Comparison of ENCODE assay signal across 10 cellular contexts in the genomic region with DNA sequence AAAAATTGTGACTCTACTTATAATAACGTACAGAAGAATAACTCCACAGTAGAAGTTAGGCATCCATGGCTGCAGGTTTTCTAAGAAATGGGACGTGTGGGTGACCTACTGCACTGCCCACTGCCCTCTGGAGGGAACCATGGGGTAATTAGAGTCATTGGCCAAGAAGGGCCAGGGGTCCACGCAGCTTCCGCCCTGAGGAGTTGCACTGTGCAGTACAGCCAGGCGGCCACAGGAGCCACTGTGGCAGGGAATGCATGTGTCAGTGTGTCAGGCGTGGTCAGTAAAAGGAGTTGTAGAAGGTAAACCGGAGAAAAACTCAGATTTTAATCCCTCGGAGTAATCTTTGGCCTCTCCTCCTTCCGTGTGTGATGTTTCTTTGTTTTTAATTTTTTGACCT. TPM values are rescaled to one million over a fixed set of nuclear protein-coding genes. Genes with fewer than 3 reads are reported as not detected.
DNase-seq lines count a peak whose midpoint lies in the region; ATAC-seq, FAIRE-seq and TF ChIP-seq lines count a peak whose summit lies in the region.
"Had no signal": no experiment of that assay in that cellular context is flagged by ENCODE, and none has a peak within 500 bp of the region (broad histone marks: within the 10 kb centered on the region; RNA-seq: fewer than 3 reads in every experiment).

No MANE protein-coding gene starts in this region.

- intact Hi-C loops in cardiac septum (cut with DNase I) (no loop called here), natural killer cell (cut with micrococcal nuclease) (no loop called here)

- H3K79me2 ChIP-seq in keratinocyte (ENCODE audit: control insufficient read depth, insufficient read depth, low read length) = peaks cover 78% of the 10 kb centered on the region

- H3K4me1 ChIP-seq in right atrium auricular region = peaks cover 0 to 30% of the 10 kb centered on the region in 2 donors
- peaks cover 14% of the 10 kb centered on the region for H3K4me1 ChIP-seq in keratinocyte (ENCODE audit: control insufficient read depth, extremely low read depth, insufficient read depth, low read length)

- H2AFZ ChIP-seq in keratinocyte (ENCODE audit: control insufficient read depth, low read length) = no peak overlapping the region

- H3K27me3 ChIP-seq in right atrium auricular region (no peaks in the 10 kb centered on the region), keratinocyte (ENCODE audit: control insufficient read depth, extremely low read depth, insufficient read depth, low read length) (no peaks in the 10 kb centered on the region)

- H3K9me1 ChIP-seq in keratinocyte (ENCODE audit: control insufficient read depth, extremely low read depth, insufficient read depth, low read length) = peaks cover 2% of the 10 kb centered on the region

- H3K9me3 Mint-ChIP-seq in activated naive CD4-positive, alpha-beta T cell treated with anti-CD3 and anti-CD28 coated beads, Interleukin-2, amount 10 ng/mL, durations not matched to agents 7 days and 5 days = peaks cover 5% of the 10 kb centered on the region
- no peaks in the 10 kb centered on the region for H3K9me3 Mint-ChIP-seq in natural killer cell

- H3K4me2 ChIP-seq in keratinocyte (ENCODE audit: control insufficient read depth, extremely low read depth, insufficient read depth, low read depth, low read length) = no peak overlapping the region

- ATAC-seq in HG03432 (IDR thresholded peaks at IDR 0.05; ENCODE audit: unreplicated experiment) (no peak), natural killer cell (no peak)

- DNase-seq in cardiac septum (ENCODE audit: low spot score) = peak; percentile 71
- no peak for DNase-seq in right atrium auricular region (ENCODE audit: low spot score)
- no peak for DNase-seq in activated naive CD4-positive, alpha-beta T cell treated with anti-CD3 and anti-CD28 coated beads, Interleukin-2, amount 10 ng/mL, durations not matched to agents 7 days and 5 days
- DNase-seq in keratinocyte (ENCODE audit: low read depth, low spot score) = no peak
- peak; percentile 19 for DNase-seq in urothelium cell line (ENCODE audit: low spot score)
- DNase-seq in GOT3 (lab: John Stamatoyannopoulos, UW) = no peak
- DNase-seq in natural killer cell = no peak

- H3K4me3 Mint-ChIP-seq in activated naive CD4-positive, alpha-beta T cell treated with anti-CD3 and anti-CD28 coated beads, Interleukin-2, amount 10 ng/mL, durations not matched to agents 7 days and 5 days = no peak overlapping the region
- H3K4me3 Mint-ChIP-seq in natural killer cell = no peak overlapping the region
- H3K4me3 Mint-ChIP-seq: CD14-positive monocyte had no signal

- H3K27me3 Mint-ChIP-seq in activated naive CD4-positive, alpha-beta T cell treated with anti-CD3 and anti-CD28 coated beads, Interleukin-2, amount 10 ng/mL, durations not matched to agents 7 days and 5 days = no peaks in the 10 kb centered on the region
- no peaks in the 10 kb centered on the region for H3K27me3 Mint-ChIP-seq in natural killer cell (ENCODE audit: low read depth in 2 of 2)

- peak overlapping the region; percentile 91 for H3K27ac Mint-ChIP-seq in activated naive CD4-positive, alpha-beta T cell treated with anti-CD3 and anti-CD28 coated beads, Interleukin-2, amount 10 ng/mL, durations not matched to agents 7 days and 5 days
- peak overlapping the region in 1 of 2 donors; percentile 7 for H3K27ac Mint-ChIP-seq in natural killer cell
- H3K27ac Mint-ChIP-seq: CD14-positive monocyte had no signal

- TF ChIP-seq CTCF in right atrium auricular region (IDR thresholded peaks at IDR 0.05) = no peak
- peak in 1 of 3 experiments; percentile 22 for TF ChIP-seq CTCF in keratinocyte (optimal IDR thresholded peaks at IDR 0.05 in 1 of 3, IDR thresholded peaks at IDR 0.05 in 1 of 3, conservative IDR thresholded peaks at IDR 0.05 in 1 of 3; ENCODE audit: extremely low read depth in 1 of 3, insufficient read depth in 2 of 3, low read length in 3 of 3)
- TF ChIP-seq CTCF in natural killer cell (IDR thresholded peaks at IDR 0.05) = no peak

- H3K36me3 ChIP-seq in right atrium auricular region (no peaks in the 10 kb centered on the region), keratinocyte (ENCODE audit: control insufficient read depth in 2 of 2, extremely low read depth in 1 of 2, insufficient read depth in 2 of 2, low read length in 2 of 2) (peaks cover 7 to 8% of the 10 kb centered on the region in 2 experiments)

- H3K4me3 ChIP-seq in right atrium auricular region = no peak overlapping the region
- no peak overlapping the region for H3K4me3 ChIP-seq in keratinocyte (ENCODE audit: control insufficient read depth in 2 of 3, extremely low read depth in 1 of 3, insufficient read depth in 2 of 3, low read depth in 1 of 3, low read length in 3 of 3)

- dilution Hi-C loops in keratinocyte (cut with MboI; ENCODE audit: extremely low pct_ligation_motif_present, low sequenced_read_pairs) = loop anchor here (25.0 kb wide), 1 partner anchor 207 kb away; no protein-coding TSS in a partner anchor

- peaks cover 78% of the 10 kb centered on the region for H3K36me3 Mint-ChIP-seq in activated naive CD4-positive, alpha-beta T cell treated with anti-CD3 and anti-CD28 coated beads, Interleukin-2, amount 10 ng/mL, durations not matched to agents 7 days and 5 days
- H3K36me3 Mint-ChIP-seq in natural killer cell = no peaks in the 10 kb centered on the region

- CTCF ChIA-PET in activated naive CD4-positive, alpha-beta T cell treated with anti-CD3 and anti-CD28 coated beads, Interleukin-2, amount 10 ng/mL, durations not matched to agents 7 days and 5 days (lab: Charles Lee) = no interaction called here

- H3K4me1 Mint-ChIP-seq in activated naive CD4-positive, alpha-beta T cell treated with anti-CD3 and anti-CD28 coated beads, Interleukin-2, amount 10 ng/mL, durations not matched to agents 7 days and 5 days = peaks cover 99% of the 10 kb centered on the region
- H3K4me1 Mint-ChIP-seq in natural killer cell = peaks cover 68 to 73% of the 10 kb centered on the region in 2 donors

- no peak overlapping the region for H3K27ac ChIP-seq in right atrium auricular region
- peak overlapping the region; percentile 33 for H3K27ac ChIP-seq in keratinocyte (ENCODE audit: control insufficient read depth, insufficient read depth, low read length)
- H3K27ac ChIP-seq: HL-60 had no signal

- no peak for FAIRE-seq in keratinocyte (lab: Jason Lieb, UNC)
- no peak for FAIRE-seq in urothelium cell line (lab: Jason Lieb, UNC)

- peaks cover 14% of the 10 kb centered on the region for H4K20me1 ChIP-seq in keratinocyte (ENCODE audit: control insufficient read depth, extremely low read depth, insufficient read depth, low read length)

- no peaks in the 10 kb centered on the region for H3K9me3 ChIP-seq in right atrium auricular region
- H3K9me3 ChIP-seq in keratinocyte (ENCODE audit: control insufficient read depth, low read depth, low read length) = no peaks in the 10 kb centered on the region

- no peak overlapping the region for H3K9ac ChIP-seq in keratinocyte (ENCODE audit: control insufficient read depth, extremely low read depth, insufficient read depth, low read length)

RNA-seq across cellular contexts. Expression of a gene that starts 24.8 kb away (rescaled TPM):
- total RNA-seq in cardiac septum (33.2 TPM), right atrium auricular region (10 to 100 TPM; 31.7 to 39.3 TPM), natural killer cell (10 to 100 TPM; 34.1 to 50.8 (median 43.0) TPM)
- 24.2 to 54.8 TPM (median 31.4 TPM) in 3 replicates for polyA plus RNA-seq in keratinocyte
- 42.3 TPM for polyA plus RNA-seq in keratinocyte (2011; ENCODE audit: low read depth)
- 34.1 and 49.8 TPM in 2 replicates for polyA plus RNA-seq in keratinocyte (2011; cell fraction: cytosol; rRNA removed)
- polyA plus RNA-seq in keratinocyte (2011; cell fraction: nucleus; rRNA removed) = 21.5 and 21.6 TPM in 2 replicates
- polyA plus RNA-seq in keratinocyte (2012; ENCODE audit: low replicate concordance) = 20.0 and 50.3 TPM in 2 replicates
- polyA minus RNA-seq in keratinocyte = 17.3 to 43.2 TPM (median 22.0 TPM) in 3 replicates
- polyA minus RNA-seq in keratinocyte (2011; cell fraction: cytosol; rRNA and poly(A)+ RNA removed) = 32.8 TPM
- polyA minus RNA-seq in keratinocyte (2011; cell fraction: nucleus; rRNA and poly(A)+ RNA removed) = 16.5 and 19.8 TPM in 2 replicates

Comparison
In these comparisons a context has a peak if more than half of its experiments do, and no peak if none do; other contexts are left out.
1. DNase-seq: peak in cardiac septum (single experiment) and urothelium cell line (single experiment); none in right atrium auricular region (single experiment), activated naive CD4-positive, alpha-beta T cell treated with anti-CD3 and anti-CD28 coated beads, Interleukin-2, amount 10 ng/mL, durations not matched to agents 7 days and 5 days (single experiment), keratinocyte (single experiment), GOT3 (single experiment) and natural killer cell (single experiment).